In the genomic region with DNA sequence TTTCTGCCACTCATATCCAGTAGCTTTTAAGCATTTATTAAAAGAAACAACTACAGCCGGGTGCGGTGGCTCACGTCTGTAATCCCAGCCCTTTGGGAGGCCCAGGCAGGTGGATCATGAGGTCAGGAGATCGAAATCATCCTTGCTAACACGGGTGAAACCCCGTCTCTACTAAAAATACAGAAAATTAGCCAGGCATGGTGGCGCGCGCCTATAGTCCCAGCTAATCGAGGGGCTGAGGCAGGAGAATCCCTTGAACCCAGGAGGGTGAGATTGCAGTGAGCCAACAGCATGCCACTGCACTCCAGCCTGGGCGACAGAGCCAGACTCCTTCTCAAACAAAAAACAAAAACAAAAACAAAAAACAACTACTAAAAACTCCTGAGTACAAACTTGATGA, we compare ENCODE assay signal across 11 cellular contexts.
"Had no signal": no experiment of that assay in that cellular context is flagged by ENCODE, and none has a peak within 500 bp of the region (broad histone marks: within the 10 kb centered on the region; RNA-seq: fewer than 3 reads in every experiment).

No MANE protein-coding gene starts in this region.

- H3K36me3 ChIP-seq: HAP-1 had no signal

- H3K4me3 Mint-ChIP-seq: GM23338, H9, HFFc6 had no signal

- H3K27ac Mint-ChIP-seq: GM23338, HFFc6 had no signal

- ATAC-seq: GM23338, HCT116 had no signal

- H3K4me2 ChIP-seq: GM23338 had no signal

- H2AFZ ChIP-seq: GM23248, GM23338 had no signal

- H3K4me3 ChIP-seq: GM23248, GM23338, HAP-1 had no signal

- DNase-seq: GM23248, GOT3, H7, H9, HCEC 1CT, HFFc6 had no signal

- H3K9me3 Mint-ChIP-seq: GM23338, H9 had no signal

- H3K9me3 ChIP-seq: HAP-1 had no signal

- FAIRE-seq: H1, H54 had no signal

- H3K9ac ChIP-seq: GM23248 had no signal

- H3K4me1 Mint-ChIP-seq: H9 had no signal

- H3K27ac ChIP-seq: GM23248 had no signal

- H3K4me1 ChIP-seq: HAP-1 had no signal
